ENCODE assay signal across 8 cellular contexts in genomic region chr2:28392297-28393114, GRCh38. TPM values are rescaled to one million over a fixed set of nuclear protein-coding genes. Genes with fewer than 3 reads are reported as not detected.
A peak's percentile ranks its signal among the peaks of the same experiment; 100 is the strongest.
DNase-seq lines count a peak whose midpoint lies in the region; ATAC-seq lines count a peak whose summit lies in the region.

FOSL2 (plus strand) TSS chr2:28392858; CDS start chr2:28393721, 863 bp downstream.

- peak within 1 kb of the TSS; percentile 74 for H3K4me3 ChIP-seq in endocrine pancreas (ENCODE audit: control insufficient read depth, insufficient read depth, low read length)

- no peaks in the 10 kb centered on the region for H3K27me3 Mint-ChIP-seq in activated CD8-positive, alpha-beta memory T cell treated with anti-CD3 and anti-CD28 coated beads, Interleukin-2, amount 10 ng/mL, durations not matched to agents 7 days and 5 days

- no peaks in the 10 kb centered on the region for H3K36me3 ChIP-seq in endocrine pancreas (ENCODE audit: control insufficient read depth, insufficient read depth, low read length)

- peak; percentile 75 for ATAC-seq in GM21381 (IDR thresholded peaks at IDR 0.05; ENCODE audit: unreplicated experiment)
- peak; percentile 78 for ATAC-seq in activated CD8-positive, alpha-beta memory T cell treated with anti-CD3 and anti-CD28 coated beads, Interleukin-2, amount 10 ng/mL, durations not matched to agents 7 days and 5 days

- H3K9me3 ChIP-seq in endocrine pancreas (ENCODE audit: control insufficient read depth, low read length), result no peaks in the 10 kb centered on the region

- H3K27ac Mint-ChIP-seq in activated CD8-positive, alpha-beta memory T cell treated with anti-CD3 and anti-CD28 coated beads, Interleukin-2, amount 10 ng/mL, durations not matched to agents 7 days and 5 days, result peak within 1 kb of the TSS; percentile 96

- CTCF ChIA-PET in activated CD8-positive, alpha-beta memory T cell treated with anti-CD3 and anti-CD28 coated beads, Interleukin-2, amount 10 ng/mL, durations not matched to agents 7 days and 5 days (lab: Charles Lee), result interaction anchor here (0.7 to 3.5 kb wide), 10 partner anchors 10 to 638 kb away, joined by 3 to 14 read pairs (median 4); no protein-coding TSS in a partner anchor

- peak; percentile 94 for DNase-seq in COR-L47 (lab: John Stamatoyannopoulos, UW)
- peak in 75 of 76 experiments; percentile 65 to 98 (median 95) for DNase-seq in HUDEP-2 (lab: John Stamatoyannopoulos, UW; ENCODE audit: unreplicated experiment in 76 of 76)
- peak; percentile 99 for DNase-seq in NOMO-1 treated with dmso at 0.1 percent for 144 hours (lab: John Stamatoyannopoulos, UW; ENCODE audit: unreplicated experiment)
- DNase-seq in activated CD8-positive, alpha-beta memory T cell treated with anti-CD3 and anti-CD28 coated beads, Interleukin-2, amount 10 ng/mL, durations not matched to agents 7 days and 5 days, result peak; percentile 97
- DNase-seq in mesenteric fat pad (ENCODE audit: low spot score), result peak; percentile 97
- peak; percentile 90 to 93 for DNase-seq in stimulated activated CD8-positive, alpha-beta memory T cell treated with anti-CD3 and anti-CD28 coated beads, Interleukin-15, amount 100 ng/mL, for 4 hours (ENCODE audit: low read depth in 2 of 2)

- peaks cover 13% of the 10 kb centered on the region for H3K36me3 Mint-ChIP-seq in activated CD8-positive, alpha-beta memory T cell treated with anti-CD3 and anti-CD28 coated beads, Interleukin-2, amount 10 ng/mL, durations not matched to agents 7 days and 5 days

- no peaks in the 10 kb centered on the region for H3K4me1 ChIP-seq in endocrine pancreas (ENCODE audit: control insufficient read depth, insufficient read depth, low read length)

- peak within 1 kb of the TSS; percentile 87 for H3K4me3 Mint-ChIP-seq in activated CD8-positive, alpha-beta memory T cell treated with anti-CD3 and anti-CD28 coated beads, Interleukin-2, amount 10 ng/mL, durations not matched to agents 7 days and 5 days

- peaks cover 28% of the 10 kb centered on the region for H3K4me1 Mint-ChIP-seq in activated CD8-positive, alpha-beta memory T cell treated with anti-CD3 and anti-CD28 coated beads, Interleukin-2, amount 10 ng/mL, durations not matched to agents 7 days and 5 days

- no peaks in the 10 kb centered on the region for H3K27me3 ChIP-seq in endocrine pancreas (ENCODE audit: control insufficient read depth, insufficient read depth, low read length)

- H3K9ac ChIP-seq in endocrine pancreas (ENCODE audit: control insufficient read depth, insufficient read depth, low read length), result peak within 1 kb of the TSS; percentile 83

- no peaks in the 10 kb centered on the region for H3K9me3 Mint-ChIP-seq in activated CD8-positive, alpha-beta memory T cell treated with anti-CD3 and anti-CD28 coated beads, Interleukin-2, amount 10 ng/mL, durations not matched to agents 7 days and 5 days (ENCODE audit: low read depth)

RNA-seq across cellular contexts. Expression of gene FOSL2, which starts in this region (rescaled TPM):
- total RNA-seq in activated CD8-positive, alpha-beta memory T cell treated with anti-CD3 and anti-CD28 coated beads, Interleukin-2, amount 10 ng/mL, durations not matched to agents 7 days and 5 days, result 10 to 100 TPM; 56.2 to 75.7 TPM
- 259 TPM for total RNA-seq in mesenteric fat pad

Comparison
In these comparisons a context has a peak if more than half of its experiments do, and no peak if none do; other contexts are left out.
1. Peak in every context shown above with its lines: DNase-seq, ATAC-seq and H3K4me3 ChIP-seq.